Comparison of ENCODE assay signal across 13 cellular contexts in the genomic region with DNA sequence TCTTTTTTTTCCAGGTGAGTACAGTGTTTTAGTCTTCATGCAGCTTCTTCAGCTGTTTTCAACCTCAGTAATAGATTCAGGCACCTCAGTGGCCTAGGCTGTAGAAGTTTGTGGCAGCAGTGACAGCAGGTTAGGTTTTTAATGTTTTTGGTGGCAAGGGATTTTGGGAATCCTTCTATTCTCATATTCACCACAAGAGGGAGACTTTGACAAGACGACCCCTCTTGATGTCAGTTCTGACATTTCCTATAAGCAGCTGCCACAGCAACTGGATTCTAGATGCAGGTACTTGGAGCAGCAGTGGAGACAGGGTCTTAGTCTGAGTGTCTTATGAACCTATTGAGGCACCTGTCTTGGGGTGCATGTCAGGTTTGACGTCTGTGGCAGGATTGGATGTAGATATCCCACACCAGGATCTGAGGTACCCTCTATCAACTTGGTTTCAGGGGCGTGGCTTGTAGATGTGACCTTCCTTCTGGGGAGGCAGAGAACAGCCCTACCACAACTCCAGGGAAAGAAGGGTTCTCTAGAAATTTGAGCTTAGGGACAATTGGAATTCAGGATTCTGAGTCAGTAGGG.
DNase-seq lines count a peak whose midpoint lies in the region; ATAC-seq and TF ChIP-seq lines count a peak whose summit lies in the region.
"Had no signal": no experiment of that assay in that cellular context is flagged by ENCODE, and none has a peak within 500 bp of the region (broad histone marks: within the 10 kb centered on the region; RNA-seq: fewer than 3 reads in every experiment).

No MANE protein-coding gene starts in this region.

- H2AFZ ChIP-seq in OCI-LY1 (ENCODE audit: low read length), result no peak overlapping the region

- H3K27ac ChIP-seq in C4-2B (no peak overlapping the region), OCI-LY1 (ENCODE audit: low read depth, low read length, poor library complexity, severe bottlenecking) (no peak overlapping the region), right atrium auricular region (no peak overlapping the region)
- H3K27ac ChIP-seq: psoas muscle, upper lobe of left lung had no signal

- no peak overlapping the region for H3K9ac ChIP-seq in OCI-LY1 (ENCODE audit: low read length)

- H3K79me2 ChIP-seq in OCI-LY1 (ENCODE audit: insufficient read depth, low read length), result no peaks in the 10 kb centered on the region

- TF ChIP-seq CTCF in C4-2B (conservative IDR thresholded peaks at IDR 0.05) (peak; percentile 64), OCI-LY1 (IDR thresholded peaks at IDR 0.05; ENCODE audit: low read length) (peak; percentile 58; the same call in 1 of the 2 replicates), fibroblast of mammary gland (conservative IDR thresholded peaks at IDR 0.05; ENCODE audit: control insufficient read depth, insufficient read depth, low read depth, low read length) (peak; percentile 8), right atrium auricular region (IDR thresholded peaks at IDR 0.05) (no peak)

- no peaks in the 10 kb centered on the region for H3K27me3 ChIP-seq in OCI-LY1 (ENCODE audit: insufficient read depth, low read length)
- H3K27me3 ChIP-seq in right atrium auricular region, result no peaks in the 10 kb centered on the region
- H3K27me3 ChIP-seq: upper lobe of left lung had no signal

- no peaks in the 10 kb centered on the region for H3K9me2 ChIP-seq in OCI-LY1 (ENCODE audit: low read depth, low read length)

- H4K20me1 ChIP-seq in OCI-LY1 (ENCODE audit: insufficient read depth, low read length), result no peaks in the 10 kb centered on the region

- H3K4me3 ChIP-seq in OCI-LY1 (ENCODE audit: low read depth, low read length, poor library complexity, severe bottlenecking), result no peak overlapping the region
- H3K4me3 ChIP-seq in fibroblast of mammary gland (ENCODE audit: control insufficient read depth, low read depth, low read length), result no peak overlapping the region
- H3K4me3 ChIP-seq in right atrium auricular region, result no peak overlapping the region
- H3K4me3 ChIP-seq: psoas muscle, upper lobe of left lung had no signal

- no peaks in the 10 kb centered on the region for H3F3A ChIP-seq in OCI-LY1 (ENCODE audit: insufficient read depth, low read length)

- no peak overlapping the region for H3K4me2 ChIP-seq in OCI-LY1 (ENCODE audit: low read length)

- H3K36me3 ChIP-seq in OCI-LY1 (ENCODE audit: insufficient read depth, low read length) (no peaks in the 10 kb centered on the region), right atrium auricular region (no peaks in the 10 kb centered on the region)
- H3K36me3 ChIP-seq: upper lobe of left lung had no signal

- H3K9me3 ChIP-seq in OCI-LY1 (ENCODE audit: low read length), result no peaks in the 10 kb centered on the region
- peaks cover 0 to 20% of the 10 kb centered on the region in 2 donors for H3K9me3 ChIP-seq in right atrium auricular region
- H3K9me3 ChIP-seq: upper lobe of left lung had no signal

- DNase-seq in H4 (ENCODE audit: low spot score) (peak; percentile 19), fibroblast of mammary gland (ENCODE audit: low read depth) (peak; percentile 1), right atrium auricular region (ENCODE audit: low spot score) (no peak)
- DNase-seq: activated CD8-positive, alpha-beta memory T cell treated with anti-CD3 and anti-CD28 coated beads, Interleukin-2, amount 50 U/mL, for 48 hours; NCI-H1436 treated with DMSO at 0.1 percent for 48 hours; psoas muscle; T-helper 2 cell; upper lobe of left lung had no signal

- no peak for ATAC-seq in GM18502 (IDR thresholded peaks at IDR 0.05; ENCODE audit: poor library complexity, unreplicated experiment)
- no peak for ATAC-seq in HG02642 (IDR thresholded peaks at IDR 0.05; ENCODE audit: poor library complexity, unreplicated experiment)
- ATAC-seq in HG03108 (IDR thresholded peaks at IDR 0.05; ENCODE audit: unreplicated experiment), result no peak
- ATAC-seq: psoas muscle had no signal

- H3K4me1 ChIP-seq in OCI-LY1 (ENCODE audit: insufficient read depth, low read length, severe bottlenecking) (peaks cover 6% of the 10 kb centered on the region), right atrium auricular region (no peaks in the 10 kb centered on the region)
- H3K4me1 ChIP-seq: psoas muscle, upper lobe of left lung had no signal

Comparison
In these comparisons a context has a peak if more than half of its experiments do, and no peak if none do; other contexts are left out.
1. CTCF ChIP-seq: peak in C4-2B (single experiment), OCI-LY1 (single experiment) and fibroblast of mammary gland (single experiment); none in right atrium auricular region (0 of 2).